Comparison of ENCODE assay signal across 5 cellular contexts in genomic region chr4:40392241-40392640, GRCh38. TPM values are rescaled to one million over a fixed set of nuclear protein-coding genes. Genes with fewer than 3 reads are reported as not detected.
"Had no signal": no experiment of that assay in that cellular context is flagged by ENCODE, and none has a peak within 500 bp of the region (broad histone marks: within the 10 kb centered on the region; RNA-seq: fewer than 3 reads in every experiment).

No MANE protein-coding gene starts in this region.

RNA-seq across cellular contexts. Expression of gene CHRNA9, which starts 57.1 kb away (rescaled TPM):
- total RNA-seq: NCI-H460, OCI-LY7, PC-9, Right ventricle myocardium inferior, SK-MEL-5 had no signal
